In genomic region chr5:173498286-173498685, GRCh38 we compare ENCODE assay signal across 13 cellular contexts.
DNase-seq lines count a peak whose midpoint lies in the region; ATAC-seq, FAIRE-seq and TF ChIP-seq lines count a peak whose summit lies in the region.
"Had no signal": no experiment of that assay in that cellular context is flagged by ENCODE, and none has a peak within 500 bp of the region (broad histone marks: within the 10 kb centered on the region; RNA-seq: fewer than 3 reads in every experiment).

No MANE protein-coding gene starts in this region.

- H3K4me1 ChIP-seq in astrocyte (ENCODE audit: insufficient read depth, low read length): peaks cover 21% of the 10 kb centered on the region
- peaks cover 0 to 42% (median 18%) of the 10 kb centered on the region in 12 donors for H3K4me1 ChIP-seq in heart left ventricle

- H3K27ac ChIP-seq in astrocyte (ENCODE audit: low read depth, low read length) (peak overlapping the region; percentile 71), heart left ventricle (peak overlapping the region in 11 of 12 donors; percentile 42 to 85 (median 61))
- H3K27ac ChIP-seq: SK-N-MC had no signal

- peak overlapping the region; percentile 10 for H2AFZ ChIP-seq in astrocyte (ENCODE audit: low read depth, low read length)

- no peaks in the 10 kb centered on the region for H3K9me3 Mint-ChIP-seq in astrocyte (ENCODE audit: unreplicated experiment)
- H3K9me3 Mint-ChIP-seq: activated naive CD4-positive, alpha-beta T cell treated with anti-CD3 and anti-CD28 coated beads, Interleukin-2, amount 10 ng/mL, durations not matched to agents 7 days and 5 days had no signal

- intact Hi-C loops in heart left ventricle (cut with DNase I) (loop anchor here in 3 of 10 donors (5.0 to 10.0 kb wide), 3 partner anchors 46 to 201 kb away; no protein-coding TSS in a partner anchor), sciatic nerve (cut with DNase I) (loop anchor here (10.0 kb wide), 1 partner anchor 203 kb away; no protein-coding TSS in a partner anchor)

- no peaks in the 10 kb centered on the region for H3K79me2 ChIP-seq in astrocyte (ENCODE audit: insufficient read depth, low read length)

- peaks cover 4% of the 10 kb centered on the region for H3K27me3 Mint-ChIP-seq in astrocyte (ENCODE audit: low read depth, unreplicated experiment)
- H3K27me3 Mint-ChIP-seq: activated naive CD4-positive, alpha-beta T cell treated with anti-CD3 and anti-CD28 coated beads, Interleukin-2, amount 10 ng/mL, durations not matched to agents 7 days and 5 days had no signal

- peak; percentile 89 for DNase-seq in EH (ENCODE audit: low read depth)
- peak; percentile 93 for DNase-seq in astrocyte (ENCODE audit: low read depth)
- peak in 3 of 5 donors; percentile 29 to 40 (median 33) for DNase-seq in heart left ventricle
- no peak for DNase-seq in sciatic nerve (ENCODE audit: low spot score)
- DNase-seq in NCI-H774 (lab: John Stamatoyannopoulos, UW): no peak
- no peak for DNase-seq in medulla oblongata (ENCODE audit: extremely low spot score)
- no peak for DNase-seq in midbrain (lab: John Stamatoyannopoulos, UW)
- DNase-seq: activated CD4-positive, alpha-beta T cell treated with anti-CD3 and anti-CD28 coated beads, Interleukin-2, amount 50 U/mL, for 4 hours; activated naive CD4-positive, alpha-beta T cell treated with anti-CD3 and anti-CD28 coated beads, Interleukin-2, amount 10 ng/mL, durations not matched to agents 7 days and 5 days; NCI-H510A treated with DMSO at 0.1 percent for 48 hours; stimulated activated naive CD4-positive, alpha-beta T cell treated with Interleukin-2 at 50 U/mL for 16 hours had no signal

- TF ChIP-seq CTCF in astrocyte (IDR thresholded peaks at IDR 0.05; ENCODE audit: insufficient read depth, low read depth, low read length): no peak
- TF ChIP-seq CTCF in heart left ventricle (IDR thresholded peaks at IDR 0.05): no peak

- ATAC-seq in heart left ventricle: peak; percentile 34 to 72 (median 49)
- peak; percentile 35 for ATAC-seq in sciatic nerve
- no peak for ATAC-seq in HG02678 (IDR thresholded peaks at IDR 0.05; ENCODE audit: unreplicated experiment)

- H3K4me1 Mint-ChIP-seq in astrocyte (ENCODE audit: low read depth, unreplicated experiment): peaks cover 36% of the 10 kb centered on the region
- H3K4me1 Mint-ChIP-seq: activated naive CD4-positive, alpha-beta T cell treated with anti-CD3 and anti-CD28 coated beads, Interleukin-2, amount 10 ng/mL, durations not matched to agents 7 days and 5 days had no signal

- no peaks in the 10 kb centered on the region for H4K20me1 ChIP-seq in astrocyte (ENCODE audit: insufficient read depth, low read length)

- no peaks in the 10 kb centered on the region for H3K27me3 ChIP-seq in astrocyte (ENCODE audit: insufficient read depth, low read length)
- H3K27me3 ChIP-seq in heart left ventricle: no peaks in the 10 kb centered on the region

- WGBS in heart left ventricle, 4 donors: 37 to 48% (median 40%) methylated on average over 9 of the region's 9 CpGs

- no peak for FAIRE-seq in astrocyte (lab: Jason Lieb, UNC)

- peak overlapping the region; percentile 69 for H3K4me2 ChIP-seq in astrocyte (ENCODE audit: low read length)

- H3K27ac Mint-ChIP-seq in astrocyte (ENCODE audit: unreplicated experiment): peak overlapping the region; percentile 99
- H3K27ac Mint-ChIP-seq: activated naive CD4-positive, alpha-beta T cell treated with anti-CD3 and anti-CD28 coated beads, Interleukin-2, amount 10 ng/mL, durations not matched to agents 7 days and 5 days had no signal

- no peaks in the 10 kb centered on the region for H3K9me3 ChIP-seq in astrocyte (ENCODE audit: insufficient read depth, low read depth, low read length)
- H3K9me3 ChIP-seq in heart left ventricle: no peaks in the 10 kb centered on the region

- H3K4me3 Mint-ChIP-seq in astrocyte (ENCODE audit: unreplicated experiment): peak overlapping the region; percentile 51
- H3K4me3 Mint-ChIP-seq: activated naive CD4-positive, alpha-beta T cell treated with anti-CD3 and anti-CD28 coated beads, Interleukin-2, amount 10 ng/mL, durations not matched to agents 7 days and 5 days had no signal

- no peak for TF ChIP-seq POLR2A in heart left ventricle (IDR thresholded peaks at IDR 0.05)

- H3K36me3 ChIP-seq in astrocyte (ENCODE audit: insufficient read depth, low read length) (no peaks in the 10 kb centered on the region), heart left ventricle (no peaks in the 10 kb centered on the region)

- peak overlapping the region; percentile 65 for H3K9ac ChIP-seq in astrocyte (ENCODE audit: low read length)

- H3K4me3 ChIP-seq in astrocyte (ENCODE audit: insufficient read depth, low read depth, low read length): peak overlapping the region; percentile 16
- no peak overlapping the region for H3K4me3 ChIP-seq in heart left ventricle
- H3K4me3 ChIP-seq: SK-N-MC had no signal

- H3K36me3 Mint-ChIP-seq in astrocyte (ENCODE audit: low read depth, unreplicated experiment): no peaks in the 10 kb centered on the region
- H3K36me3 Mint-ChIP-seq: activated naive CD4-positive, alpha-beta T cell treated with anti-CD3 and anti-CD28 coated beads, Interleukin-2, amount 10 ng/mL, durations not matched to agents 7 days and 5 days had no signal

Comparison
In these comparisons a context has a peak if more than half of its experiments do, and no peak if none do; other contexts are left out.
1. DNase-seq: peak in EH (single experiment), astrocyte (single experiment) and heart left ventricle (3 of 5); none in sciatic nerve (single experiment), NCI-H774 (single experiment), medulla oblongata (single experiment) and midbrain (single experiment).